In genomic region chr10:89393898-89394297, GRCh38 we compare ENCODE assay signal across 10 cellular contexts. TPM values are rescaled to one million over a fixed set of nuclear protein-coding genes. Genes with fewer than 3 reads are reported as not detected.
DNase-seq lines count a peak whose midpoint lies in the region; TF ChIP-seq lines count a peak whose summit lies in the region.
"Had no signal": no experiment of that assay in that cellular context is flagged by ENCODE, and none has a peak within 500 bp of the region (broad histone marks: within the 10 kb centered on the region; RNA-seq: fewer than 3 reads in every experiment).

No MANE protein-coding gene starts in this region.

- no TSS peak for BruUV-seq in OCI-LY7 (replicated peaks; lab: Mats Ljungman, UMichigan)

- WGBS in endodermal cell (ENCODE audit: insufficient coverage in 1 of 2, insufficient read length in 1 of 2), 2 experiments: 94 to 100% methylated on average over 2 of the region's 3 CpGs

- peaks cover 7% of the 10 kb centered on the region for H3K4me1 ChIP-seq in OCI-LY7 (ENCODE audit: insufficient read depth, low read length, poor library complexity, severe bottlenecking)
- H3K4me1 ChIP-seq in endodermal cell (ENCODE audit: control insufficient read depth, insufficient read depth, low read length): peaks cover 8% of the 10 kb centered on the region

- H3K36me3 ChIP-seq in OCI-LY7 (ENCODE audit: insufficient read depth, low read length) (no peaks in the 10 kb centered on the region), endodermal cell (ENCODE audit: control insufficient read depth, insufficient read depth, low read length) (no peaks in the 10 kb centered on the region)

- H3K4me3 ChIP-seq in foreskin fibroblast (ENCODE audit: low read depth in 1 of 2, low read length in 2 of 2): peak overlapping the region; percentile 62 to 66
- H3K4me3 ChIP-seq in skin epidermis: peak overlapping the region in 5 of 7 experiments; percentile 27 to 55 (median 32)
- no peak overlapping the region for H3K4me3 ChIP-seq in OCI-LY7 (ENCODE audit: low read depth, low read length, poor library complexity, severe bottlenecking)
- no peak overlapping the region for H3K4me3 ChIP-seq in endodermal cell (ENCODE audit: low read length)

- peaks cover 60% of the 10 kb centered on the region for H3K4me1 Mint-ChIP-seq in activated CD4-positive, alpha-beta T cell treated with anti-CD3 and anti-CD28 coated beads, Interleukin-2, amount 10 ng/mL, durations not matched to agents 7 days and 5 days
- peaks cover 12% of the 10 kb centered on the region for H3K4me1 Mint-ChIP-seq in endodermal cell

- no peaks in the 10 kb centered on the region for H3K79me2 ChIP-seq in OCI-LY7 (ENCODE audit: insufficient read depth, low read depth, low read length)

- no peaks in the 10 kb centered on the region for H3K9me3 ChIP-seq in OCI-LY7 (ENCODE audit: low read length)
- H3K9me3 ChIP-seq in endodermal cell (ENCODE audit: control insufficient read depth, low read length): peaks cover 4% of the 10 kb centered on the region

- no peak overlapping the region for H3K9ac ChIP-seq in endodermal cell (ENCODE audit: extremely low read depth, low read length, poor library complexity, severe bottlenecking)

- no peak for DNase-seq in activated CD4-positive, alpha-beta T cell treated with anti-CD3 and anti-CD28 coated beads, Interleukin-2, amount 10 ng/mL, durations not matched to agents 7 days and 5 days
- DNase-seq in activated CD4-positive, alpha-beta T cell treated with anti-CD3 and anti-CD28 coated beads for 48 hours: no peak
- DNase-seq in NCI-H748 (lab: John Stamatoyannopoulos, UW; ENCODE audit: unreplicated experiment) (peak; percentile 75), foreskin fibroblast (no peak), OCI-LY7 (ENCODE audit: low spot score) (no peak), GF-D8 (lab: John Stamatoyannopoulos, UW) (no peak), endodermal cell (no peak)
- DNase-seq: H9 had no signal

- no peak overlapping the region for H3K4me2 ChIP-seq in OCI-LY7 (ENCODE audit: low read length)

- CTCF ChIA-PET in activated CD4-positive, alpha-beta T cell treated with anti-CD3 and anti-CD28 coated beads, Interleukin-2, amount 10 ng/mL, durations not matched to agents 7 days and 5 days (lab: Charles Lee): interaction anchor here (1.4 kb wide), 1 partner anchor 19 kb away, joined by 3 read pairs; no protein-coding TSS in a partner anchor
- CTCF ChIA-PET in OCI-LY7 (lab: Charles Lee; ENCODE audit: unreplicated experiment): no interaction called here

- no peaks in the 10 kb centered on the region for H4K20me1 ChIP-seq in OCI-LY7 (ENCODE audit: insufficient read depth, low read length)

- no peak overlapping the region for H2AFZ ChIP-seq in OCI-LY7 (ENCODE audit: low read length)

- H3K9me3 Mint-ChIP-seq in activated CD4-positive, alpha-beta T cell treated with anti-CD3 and anti-CD28 coated beads, Interleukin-2, amount 10 ng/mL, durations not matched to agents 7 days and 5 days: peaks cover 3% of the 10 kb centered on the region
- peaks cover 22% of the 10 kb centered on the region for H3K9me3 Mint-ChIP-seq in endodermal cell

- peak overlapping the region; percentile 95 for H3K27ac Mint-ChIP-seq in activated CD4-positive, alpha-beta T cell treated with anti-CD3 and anti-CD28 coated beads, Interleukin-2, amount 10 ng/mL, durations not matched to agents 7 days and 5 days
- H3K27ac Mint-ChIP-seq in endodermal cell: no peak overlapping the region
- H3K27ac Mint-ChIP-seq: H9 had no signal

- TF ChIP-seq CTCF in foreskin fibroblast (IDR thresholded peaks at IDR 0.05; ENCODE audit: low read depth, low read length): no peak
- no peak for TF ChIP-seq CTCF in OCI-LY7 (conservative IDR thresholded peaks at IDR 0.05; ENCODE audit: low read length)
- TF ChIP-seq CTCF in endodermal cell (conservative IDR thresholded peaks at IDR 0.05): no peak

- no peaks in the 10 kb centered on the region for H3K9me2 ChIP-seq in OCI-LY7 (ENCODE audit: insufficient read depth, low read length)

- H3K27me3 ChIP-seq in endodermal cell (ENCODE audit: control insufficient read depth, insufficient read depth, low read length, poor library complexity, severe bottlenecking): no peaks in the 10 kb centered on the region

- POLR2A ChIA-PET in activated CD4-positive, alpha-beta T cell treated with anti-CD3 and anti-CD28 coated beads, Interleukin-2, amount 10 ng/mL, durations not matched to agents 7 days and 5 days (lab: Charles Lee): interaction anchor here (1.1 to 2.0 kb wide), 3 partner anchors 18 to 66 kb away, joined by 3 to 6 read pairs (median 4); partner anchors contain the start of genes IFIT3 and IFIT5
- POLR2A ChIA-PET in OCI-LY7 (lab: Charles Lee): interaction anchor here (0.5 kb wide), 1 partner anchor 684 kb away, joined by 4 read pairs; no protein-coding TSS in a partner anchor

- peak overlapping the region; percentile 86 for H3K4me3 Mint-ChIP-seq in activated CD4-positive, alpha-beta T cell treated with anti-CD3 and anti-CD28 coated beads, Interleukin-2, amount 10 ng/mL, durations not matched to agents 7 days and 5 days
- H3K4me3 Mint-ChIP-seq in endodermal cell: no peak overlapping the region
- H3K4me3 Mint-ChIP-seq: H9 had no signal

- intact Hi-C loops in OCI-LY7 (cut with micrococcal nuclease; ENCODE audit: unreplicated experiment): no loop called here

- peaks cover 41% of the 10 kb centered on the region for H3K36me3 Mint-ChIP-seq in activated CD4-positive, alpha-beta T cell treated with anti-CD3 and anti-CD28 coated beads, Interleukin-2, amount 10 ng/mL, durations not matched to agents 7 days and 5 days (ENCODE audit: low read depth)
- H3K36me3 Mint-ChIP-seq in endodermal cell (ENCODE audit: low read depth): peaks cover 3% of the 10 kb centered on the region

- peak overlapping the region in 11 of 21 experiments; percentile 22 to 89 (median 76) for H3K27ac ChIP-seq in skin epidermis
- H3K27ac ChIP-seq in OCI-LY7 (ENCODE audit: low read depth, low read length, poor library complexity, severe bottlenecking): no peak overlapping the region
- no peak overlapping the region for H3K27ac ChIP-seq in endodermal cell (ENCODE audit: low read depth, low read length)
- H3K27ac ChIP-seq: epithelial cell of prostate had no signal

- no peaks in the 10 kb centered on the region for H3K27me3 Mint-ChIP-seq in activated CD4-positive, alpha-beta T cell treated with anti-CD3 and anti-CD28 coated beads, Interleukin-2, amount 10 ng/mL, durations not matched to agents 7 days and 5 days
- no peaks in the 10 kb centered on the region for H3K27me3 Mint-ChIP-seq in endodermal cell (ENCODE audit: insufficient read depth)

RNA-seq across cellular contexts. Expression of gene IFIT1, which starts 1.5 kb away (rescaled TPM):
- 10 to 100 TPM; 42.9 to 45.0 TPM for total RNA-seq in activated CD4-positive, alpha-beta T cell treated with anti-CD3 and anti-CD28 coated beads, Interleukin-2, amount 10 ng/mL, durations not matched to agents 7 days and 5 days
- not detected in 2 replicates for total RNA-seq in OCI-LY7 (2014; rRNA removed; shearing (Covaris generic))
- not detected in 2 replicates for total RNA-seq in OCI-LY7 (2022)
- under 1 TPM in 1 of 2 donors, not detected in 1; 0.59 TPM for total RNA-seq in endodermal cell
- polyA plus RNA-seq in endodermal cell (2013, experiment 1 of 2): 7.4 TPM
- polyA plus RNA-seq in endodermal cell (2013, experiment 2 of 2): 7.7 TPM

RNA-seq across cellular contexts. Expression of gene IFIT1B, which starts 16.0 kb away (rescaled TPM):
- not detected for total RNA-seq in activated CD4-positive, alpha-beta T cell treated with anti-CD3 and anti-CD28 coated beads, Interleukin-2, amount 10 ng/mL, durations not matched to agents 7 days and 5 days
- total RNA-seq in OCI-LY7 (2014; rRNA removed; shearing (Covaris generic)): not detected in 2 replicates
- total RNA-seq in OCI-LY7 (2022) (not detected in 2 replicates), endodermal cell (not detected)
- not detected for polyA plus RNA-seq in endodermal cell (2013, experiment 1 of 2)
- not detected for polyA plus RNA-seq in endodermal cell (2013, experiment 2 of 2)
- total RNA-seq: H9 had no signal

RNA-seq across cellular contexts. Expression of gene IFIT5, which starts 20.5 kb away (rescaled TPM):
- 10 to 100 TPM; 39.6 to 46.3 TPM for total RNA-seq in activated CD4-positive, alpha-beta T cell treated with anti-CD3 and anti-CD28 coated beads, Interleukin-2, amount 10 ng/mL, durations not matched to agents 7 days and 5 days
- total RNA-seq in OCI-LY7 (2014; rRNA removed; shearing (Covaris generic)): 0.57 and 0.77 TPM in 2 replicates
- 0.17 and 0.36 TPM in 2 replicates for total RNA-seq in OCI-LY7 (2022)
- total RNA-seq in endodermal cell: 1 to 10 TPM; 1.5 to 2.5 TPM
- 9.4 TPM for polyA plus RNA-seq in endodermal cell (2013, experiment 1 of 2)
- 8.8 TPM for polyA plus RNA-seq in endodermal cell (2013, experiment 2 of 2)

Comparison
In these comparisons a context has a peak if more than half of its experiments do, and no peak if none do; other contexts are left out.
1. H3K4me3 ChIP-seq: peak in foreskin fibroblast (2 of 2) and skin epidermis (5 of 7); none in OCI-LY7 (single experiment) and endodermal cell (single experiment).
2. H3K27ac ChIP-seq: peak in skin epidermis (11 of 21); none in OCI-LY7 (single experiment) and endodermal cell (single experiment).
3. RNA of gene IFIT1, which starts 1.5 kb away (total RNA-seq): 42.9 to 45.0 TPM in activated CD4-positive, alpha-beta T cell treated with anti-CD3 and anti-CD28 coated beads, Interleukin-2, amount 10 ng/mL, durations not matched to agents 7 days and 5 days; 0.59 TPM in endodermal cell and not detected in OCI-LY7; every median in the first group is over 10 times any median in the second.
4. RNA of gene IFIT5, which starts 20.5 kb away (total RNA-seq): 39.6 to 46.3 TPM in activated CD4-positive, alpha-beta T cell treated with anti-CD3 and anti-CD28 coated beads, Interleukin-2, amount 10 ng/mL, durations not matched to agents 7 days and 5 days; 1.5 to 2.5 TPM in endodermal cell and 0.17 to 0.77 TPM in OCI-LY7; every median in the first group is over 10 times any median in the second.